ENCODE assay signal across 8 cellular contexts in the genomic region with DNA sequence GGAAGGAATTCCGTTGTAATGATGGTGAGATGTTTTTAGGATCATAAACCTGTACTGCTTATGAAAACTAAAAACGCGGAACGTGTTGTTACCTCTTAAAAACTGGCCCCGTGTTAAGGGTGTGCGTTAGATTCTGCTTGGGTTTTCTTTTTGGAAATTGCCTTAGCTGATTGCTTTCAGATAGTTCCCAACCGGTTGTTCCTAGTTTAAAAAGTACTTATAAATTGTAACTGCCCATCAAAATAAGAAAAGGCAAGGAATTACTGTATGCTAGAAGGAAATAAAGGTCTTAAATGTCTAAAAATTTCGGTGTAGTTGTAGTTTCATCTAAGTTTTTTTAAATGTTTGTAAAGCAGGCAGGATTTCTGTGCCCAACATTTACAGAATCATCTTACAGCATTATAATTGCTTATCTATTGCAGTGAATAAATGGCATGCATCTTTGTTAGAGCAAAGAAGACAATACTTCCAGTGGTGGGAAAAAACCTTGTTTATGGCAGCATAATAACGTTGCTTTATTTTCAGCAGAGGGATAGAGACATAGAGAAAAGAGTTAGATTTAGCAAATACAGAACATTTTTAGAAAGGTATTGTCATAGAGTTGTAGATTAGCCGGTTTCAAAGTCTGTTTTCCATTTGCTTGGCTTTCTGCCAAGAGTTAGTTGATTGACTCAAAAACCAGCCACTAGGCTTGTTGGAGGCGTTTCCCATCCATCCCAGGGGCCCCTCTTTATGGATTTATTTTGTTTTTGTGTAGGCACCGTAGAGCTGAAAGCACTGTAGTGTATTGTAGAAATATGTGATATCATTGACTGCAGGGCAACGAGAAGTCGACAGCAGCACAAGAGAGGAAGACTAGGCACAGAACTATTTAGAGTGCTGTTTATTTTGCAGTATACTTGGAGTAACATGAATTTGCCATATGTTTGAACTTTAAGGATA. TPM values are rescaled to one million over a fixed set of nuclear protein-coding genes. Genes with fewer than 3 reads are reported as not detected.
DNase-seq lines count a peak whose midpoint lies in the region; ATAC-seq and TF ChIP-seq lines count a peak whose summit lies in the region.

No MANE protein-coding gene starts in this region.

- peak overlapping the region; percentile 80; the same call in 1 of the 2 replicates for H3K27ac ChIP-seq in MM.1S (ENCODE audit: low read length)
- H3K27ac ChIP-seq in SJSA1 = 0 out of 2 replicates have a peak overlapping the region, but pooled peaks have one; percentile 2
- peak overlapping the region; percentile 84 to 97 (median 93) for H3K27ac ChIP-seq in body of pancreas

- peak overlapping the region; percentile 75 for H3K4me2 ChIP-seq in MM.1S (ENCODE audit: low read depth, low read length)

- ATAC-seq in body of pancreas = peak; percentile 31

- H3K4me1 ChIP-seq in MM.1S (ENCODE audit: low read length) = peaks cover 14% of the 10 kb centered on the region
- peaks cover 24% of the 10 kb centered on the region for H3K4me1 ChIP-seq in SJSA1 (replicated peaks)
- peaks cover 26% of the 10 kb centered on the region for H3K4me1 ChIP-seq in body of pancreas

- no peaks in the 10 kb centered on the region for H3K9me2 ChIP-seq in MM.1S (replicated peaks; ENCODE audit: insufficient read depth, low read length)

- peaks cover 19% of the 10 kb centered on the region for H3F3A ChIP-seq in MM.1S (ENCODE audit: insufficient read depth, low read length)

- peaks cover 66% of the 10 kb centered on the region for H3K79me2 ChIP-seq in MM.1S (ENCODE audit: low read length)

- peak; percentile 83 for DNase-seq in EL
- peak; percentile 74 for DNase-seq in MM.1S
- peak; percentile 62 to 80 for DNase-seq in SJSA1 (ENCODE audit: low read depth in 1 of 2, low spot score in 2 of 2)
- DNase-seq in body of pancreas = peak; percentile 69 to 74 (median 69)
- peak; percentile 82 for DNase-seq in retina
- no peak for DNase-seq in GM19238 (ENCODE audit: insufficient read length, low spot score)
- DNase-seq in ecto neural progenitor cell (ENCODE audit: low spot score) = no peak

- WGBS in body of pancreas, 2 donors = 1% methylated on average over 14 of the region's 14 CpGs

- intact Hi-C loops in body of pancreas (cut with DNase I) = no loop called here

- H2AFZ ChIP-seq in MM.1S (ENCODE audit: low read length) = peak overlapping the region; percentile 77; the same call in 1 of the 2 replicates

- peak in 2 of 3 donors; percentile 57 to 68 for TF ChIP-seq POLR2A in body of pancreas (IDR thresholded peaks at IDR 0.05)

- H3K9me3 ChIP-seq in MM.1S (replicated peaks; ENCODE audit: insufficient read depth, low read length) = no peaks in the 10 kb centered on the region
- H3K9me3 ChIP-seq in SJSA1 (replicated peaks) = no peaks in the 10 kb centered on the region
- no peaks in the 10 kb centered on the region for H3K9me3 ChIP-seq in body of pancreas

- H3K36me3 ChIP-seq in MM.1S (replicated peaks; ENCODE audit: insufficient read depth, low read length) (no peaks in the 10 kb centered on the region), SJSA1 (peaks cover 7% of the 10 kb centered on the region), body of pancreas (replicated peaks in 1 of 2; ENCODE audit: insufficient read depth in 1 of 2, low read depth in 2 of 2) (no peaks in the 10 kb centered on the region)

- H4K20me1 ChIP-seq in MM.1S (ENCODE audit: insufficient read depth, low read length) = peaks cover 20% of the 10 kb centered on the region

- H3K4me3 ChIP-seq in MM.1S (ENCODE audit: low read length) (peak overlapping the region; percentile 96), SJSA1 (peak overlapping the region; percentile 82), body of pancreas (peak overlapping the region; percentile 25 to 91), iPS-11a (ENCODE audit: low read depth, low read length) (peak overlapping the region; percentile 87)

- peak overlapping the region; percentile 90 for H3K9ac ChIP-seq in MM.1S (ENCODE audit: low read length)

- H3K27me3 ChIP-seq in MM.1S (replicated peaks; ENCODE audit: insufficient read depth, low read length) = no peaks in the 10 kb centered on the region
- no peaks in the 10 kb centered on the region for H3K27me3 ChIP-seq in SJSA1 (replicated peaks)
- H3K27me3 ChIP-seq in body of pancreas = no peaks in the 10 kb centered on the region

- TF ChIP-seq CTCF in MM.1S (IDR thresholded peaks at IDR 0.05; ENCODE audit: low read length) (no peak), body of pancreas (IDR thresholded peaks at IDR 0.05) (peak in 2 of 7 experiments; percentile 4 to 8)

RNA-seq across cellular contexts. Expression of gene PPM1D, which starts 1.7 kb away (rescaled TPM):
- 15.1 and 17.8 TPM in 2 replicates for total RNA-seq in SJSA1 (2014; rRNA removed; shearing (Covaris generic))
- total RNA-seq in body of pancreas = 10 to 100 TPM in 1 of 2 donors, 1 to 10 TPM in 1; 6.5 to 15.5 TPM

Comparison
In these comparisons a context has a peak if more than half of its experiments do, and no peak if none do; other contexts are left out.
1. DNase-seq: peak in EL (single experiment), MM.1S (single experiment), SJSA1 (2 of 2), body of pancreas (4 of 4) and retina (single experiment); none in GM19238 (single experiment) and ecto neural progenitor cell (single experiment).
2. H3K27ac ChIP-seq: peak in every context shown above with its lines; median percentile 93 in body of pancreas; 80 in MM.1S; 2 in SJSA1.
3. Peak in every context shown above with its lines, with median percentiles within 50 percentile points of each other: H3K4me3 ChIP-seq.